In the genomic region with DNA sequence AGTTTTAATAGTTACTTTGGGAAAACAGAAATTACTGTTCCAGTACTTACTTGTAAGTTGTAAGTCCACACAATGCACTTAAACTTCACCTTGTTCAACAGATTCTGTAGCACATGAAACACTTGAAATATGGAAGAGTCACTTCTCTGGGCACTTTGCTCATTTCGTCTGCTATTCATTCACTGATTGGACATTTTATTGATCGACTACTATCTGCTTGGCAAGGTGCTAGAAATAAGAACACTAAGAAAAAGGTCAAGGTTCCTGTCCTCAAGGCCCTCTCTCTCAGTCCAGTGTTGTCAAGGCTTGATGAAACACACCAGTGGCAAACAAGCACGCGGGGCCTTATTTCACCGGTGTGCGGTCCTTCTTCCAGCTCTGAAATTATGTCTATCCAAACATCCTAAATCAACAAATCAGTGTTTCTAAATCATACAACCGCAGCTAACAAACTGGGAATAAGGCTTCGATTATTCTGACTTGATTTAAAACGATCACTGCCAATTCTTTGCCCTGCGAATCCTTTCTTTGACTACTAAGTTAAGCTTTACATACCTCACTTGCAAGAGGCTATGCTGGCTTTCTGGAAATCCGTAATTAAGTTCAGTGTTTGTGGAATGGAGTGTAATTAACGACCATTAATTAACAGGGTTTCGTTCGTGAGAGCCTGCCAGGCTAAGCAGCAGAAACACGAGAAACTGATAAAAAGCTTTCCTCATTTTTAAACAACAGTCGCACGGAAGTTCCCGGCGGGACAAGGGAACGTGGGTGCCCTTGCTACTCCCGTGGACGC, we compare ENCODE assay signal across 8 cellular contexts. TPM values are rescaled to one million over a fixed set of nuclear protein-coding genes. Genes with fewer than 3 reads are reported as not detected.
DNase-seq lines count a peak whose midpoint lies in the region; ATAC-seq and TF ChIP-seq lines count a peak whose summit lies in the region.

No MANE protein-coding gene starts in this region.

- H3K36me3 ChIP-seq in MG63 (no peaks in the 10 kb centered on the region), muscle layer of duodenum (ENCODE audit: control insufficient read depth in 1 of 2, insufficient read depth in 2 of 2, low read length in 2 of 2) (peaks cover 0 to 22% of the 10 kb centered on the region in 2 donors)

- H3K4me1 ChIP-seq in muscle layer of duodenum (ENCODE audit: control insufficient read depth in 1 of 2, insufficient read depth in 2 of 2, low read length in 2 of 2): peaks cover 4 to 13% of the 10 kb centered on the region in 2 donors

- H3K4me3 ChIP-seq in GM12865 (ENCODE audit: low read depth, low read length): peak overlapping the region; percentile 90
- H3K4me3 ChIP-seq in MG63: peak overlapping the region; percentile 86
- peak overlapping the region; percentile 89 to 92 for H3K4me3 ChIP-seq in muscle layer of duodenum (ENCODE audit: low read depth in 1 of 2, low read length in 2 of 2)

- no peaks in the 10 kb centered on the region for H3K9me3 ChIP-seq in MG63
- no peaks in the 10 kb centered on the region for H3K9me3 ChIP-seq in muscle layer of duodenum (ENCODE audit: control insufficient read depth in 1 of 2, low read length in 2 of 2)

- TF ChIP-seq CTCF in GM12865 (IDR thresholded peaks at IDR 0.05; ENCODE audit: insufficient read depth, low read depth, low read length, missing control alignments): no peak

- H3K27me3 ChIP-seq in MG63: no peaks in the 10 kb centered on the region
- no peaks in the 10 kb centered on the region for H3K27me3 ChIP-seq in muscle layer of duodenum (ENCODE audit: low read depth, low read length)

- peak overlapping the region; percentile 84 for H3K27ac ChIP-seq in cingulate gyrus (ENCODE audit: low read depth, low read length)
- peak overlapping the region; percentile 89 for H3K27ac ChIP-seq in muscle layer of duodenum (ENCODE audit: low read length)

- peak; percentile 8 for DNase-seq in GM12865 (ENCODE audit: low read depth)
- DNase-seq in MG63: no peak
- DNase-seq in NCI-H2171 treated with DMSO at 0.1 percent for 48 hours (lab: John Stamatoyannopoulos, UW): no peak
- DNase-seq in midbrain (lab: John Stamatoyannopoulos, UW): no peak

- ATAC-seq in HG02588 (IDR thresholded peaks at IDR 0.05; ENCODE audit: unreplicated experiment) (no peak), HG02610 (IDR thresholded peaks at IDR 0.05; ENCODE audit: unreplicated experiment) (no peak)

RNA-seq across cellular contexts. Expression of gene ITGAV, which starts 0.7 kb away (rescaled TPM):
- total RNA-seq in MG63 (2014; rRNA removed; shearing (Covaris generic); ENCODE audit: low replicate concordance): 41.3 and 50.8 TPM in 2 replicates
